In the genomic region with DNA sequence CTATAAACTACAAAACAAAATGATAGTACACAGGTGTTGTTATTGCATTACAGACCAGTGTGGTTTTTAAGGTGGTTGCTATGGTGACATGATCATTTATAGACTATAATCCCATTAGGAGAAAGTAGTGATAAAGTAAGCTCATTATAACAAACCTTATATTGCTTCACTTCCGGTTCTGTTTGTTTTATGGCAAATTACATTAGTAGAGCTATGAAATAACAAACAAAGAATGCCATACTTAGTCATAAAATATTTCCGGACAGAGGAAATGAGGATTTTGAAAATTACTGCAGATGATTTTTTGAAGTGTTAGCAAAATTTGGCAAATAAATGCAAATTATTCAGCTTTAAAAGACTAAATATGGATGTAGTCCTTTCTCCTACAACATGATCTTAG, we compare ENCODE assay signal across 24 cellular contexts.
"Had no signal": no experiment of that assay in that cellular context is flagged by ENCODE, and none has a peak within 500 bp of the region (broad histone marks: within the 10 kb centered on the region; RNA-seq: fewer than 3 reads in every experiment).

No MANE protein-coding gene starts in this region.

- DNase-seq: activated CD4-positive, alpha-beta T cell treated with anti-CD3 and anti-CD28 coated beads for 4 hours; activated CD4-positive, alpha-beta T cell treated with anti-CD3 and anti-CD28 coated beads, Interleukin-2, amount 50 U/mL, for 4 hours; activated naive CD4-positive, alpha-beta T cell treated with Interleukin-2 at 50 U/mL for 16 hours; activated naive CD8-positive, alpha-beta T cell treated with anti-CD3 and anti-CD28 coated beads for 36 hours; activated T-cell treated with anti-CD3 and anti-CD28 coated beads for 4 hours; activated T-cell treated with anti-CD3 and anti-CD28 coated beads, Interleukin-2, amount 50 U/mL, for 72 hours; central memory CD4-positive, alpha-beta T cell; dermis blood vessel endothelial cell; effector CD4-positive, alpha-beta T cell; gastrocnemius medialis; glutamatergic neuron; left lung; lower lobe of right lung; mesenchymal stem cell; naive thymus-derived CD8-positive, alpha-beta T cell; nucleus accumbens; pancreas; psoas muscle; stimulated activated CD4-positive, alpha-beta T cell treated with anti-CD3 and anti-CD28 coated beads, Interleukin-1b, Interleukin-23, amount 100 ng/mL, for 48 hours; stimulated activated CD4-positive, alpha-beta T cell treated with anti-CD3 and anti-CD28 coated beads, Interleukin-4, amount 100 ng/mL, for 4 hours; stimulated activated CD8-positive, alpha-beta memory T cell treated with anti-CD3 and anti-CD28 coated beads, Interleukin-4, amount 100 ng/mL, for 48 hours; stimulated activated naive CD8-positive, alpha-beta T cell treated with anti-CD3 and anti-CD28 coated beads, Interleukin-15, amount 100 ng/mL, for 72 hours; substantia nigra; T-helper 9 cell had no signal
